ENCODE assay signal across 7 cellular contexts in the genomic region with DNA sequence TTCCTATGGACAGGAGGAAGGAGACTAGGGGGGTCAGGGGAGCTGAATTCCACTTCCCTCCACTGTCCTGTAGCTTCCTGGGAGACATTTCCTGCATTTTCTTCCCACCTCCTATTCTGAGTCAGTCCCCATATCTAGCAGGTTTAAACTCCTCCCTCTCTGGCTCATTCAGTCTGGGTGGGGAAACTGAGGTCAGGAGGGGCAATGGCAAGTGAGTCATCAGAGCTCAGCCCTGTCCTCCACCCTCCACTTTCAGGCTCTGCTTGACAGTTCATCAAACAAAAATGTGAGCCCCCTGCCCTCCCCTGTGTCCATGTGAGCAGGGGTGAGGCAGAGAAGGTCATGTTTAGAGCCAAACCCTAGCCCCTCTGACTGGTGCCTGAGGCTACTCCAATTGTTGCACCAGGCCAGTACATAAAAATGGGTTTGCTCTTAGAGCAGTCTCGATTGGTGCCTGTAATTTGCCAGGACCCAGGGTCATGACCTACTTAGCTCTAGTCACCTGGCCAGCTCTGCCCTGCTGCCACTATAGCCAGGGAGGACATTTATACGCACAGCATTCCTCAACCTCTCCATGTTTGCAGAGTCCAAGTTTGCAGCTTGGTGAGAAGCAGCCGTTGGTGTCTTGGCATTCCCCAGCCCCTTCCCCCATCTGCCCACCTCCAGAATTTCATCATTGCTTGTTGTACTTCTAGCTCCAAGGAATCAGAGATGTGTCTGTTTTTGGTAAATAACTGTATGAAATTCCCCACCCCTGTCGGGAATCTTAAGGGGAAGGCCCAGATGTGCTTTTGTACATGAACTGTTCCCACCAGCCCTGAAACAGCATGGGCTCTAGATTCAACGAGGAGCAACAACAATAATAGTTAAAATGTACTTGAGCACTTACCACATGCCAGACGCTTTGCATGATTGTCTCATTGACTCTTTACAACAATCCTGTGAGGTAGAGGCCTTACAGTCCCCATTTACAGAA.
A peak's percentile ranks its signal among the peaks of the same experiment; 100 is the strongest.
DNase-seq lines count a peak whose midpoint lies in the region; ATAC-seq and TF ChIP-seq lines count a peak whose summit lies in the region.
"Had no signal": no experiment of that assay in that cellular context is flagged by ENCODE, and none has a peak within 500 bp of the region (broad histone marks: within the 10 kb centered on the region; RNA-seq: fewer than 3 reads in every experiment).

No MANE protein-coding gene starts in this region.

- TF ChIP-seq CTCF in OCI-LY1 (IDR thresholded peaks at IDR 0.05; ENCODE audit: low read length) (no peak), fibroblast of pulmonary artery (IDR thresholded peaks at IDR 0.05; ENCODE audit: low read length, missing control alignments) (no peak)

- H3K4me3 Mint-ChIP-seq in stimulated activated memory B cell treated with anti-CD40 and anti-IgM and Interleukin-4, amounts not matched to agents 10 μg/mL and 1 μg/mL and 100 μg/mL, for 72 hours, result no peak overlapping the region
- H3K4me3 Mint-ChIP-seq: endodermal cell had no signal

- no peaks in the 10 kb centered on the region for H3K79me2 ChIP-seq in OCI-LY1 (ENCODE audit: insufficient read depth, low read length)

- H3K4me3 ChIP-seq in OCI-LY1 (ENCODE audit: low read depth, low read length, poor library complexity, severe bottlenecking), result no peak overlapping the region
- no peak overlapping the region for H3K4me3 ChIP-seq in fibroblast of pulmonary artery (replicated peaks; ENCODE audit: low read depth, low read length)

- H3K4me1 Mint-ChIP-seq in stimulated activated memory B cell treated with anti-CD40 and anti-IgM and Interleukin-4, amounts not matched to agents 10 μg/mL and 1 μg/mL and 100 μg/mL, for 72 hours, result peaks cover 32% of the 10 kb centered on the region
- H3K4me1 Mint-ChIP-seq: endodermal cell had no signal

- H3K9me3 ChIP-seq in OCI-LY1 (ENCODE audit: low read length), result no peaks in the 10 kb centered on the region

- no peaks in the 10 kb centered on the region for H3K27me3 ChIP-seq in OCI-LY1 (ENCODE audit: insufficient read depth, low read length)

- no peak overlapping the region for H3K4me2 ChIP-seq in OCI-LY1 (ENCODE audit: low read length)

- H3K9me2 ChIP-seq in OCI-LY1 (ENCODE audit: low read depth, low read length), result no peaks in the 10 kb centered on the region

- peak overlapping the region; percentile 1; the same call in 1 of the 2 replicates for H3K9ac ChIP-seq in OCI-LY1 (ENCODE audit: low read length)

- H3K27ac Mint-ChIP-seq in stimulated activated memory B cell treated with anti-CD40 and anti-IgM and Interleukin-4, amounts not matched to agents 10 μg/mL and 1 μg/mL and 100 μg/mL, for 72 hours, result peak overlapping the region; percentile 95
- H3K27ac Mint-ChIP-seq: endodermal cell had no signal

- no peaks in the 10 kb centered on the region for H3K9me3 Mint-ChIP-seq in stimulated activated memory B cell treated with anti-CD40 and anti-IgM and Interleukin-4, amounts not matched to agents 10 μg/mL and 1 μg/mL and 100 μg/mL, for 72 hours
- H3K9me3 Mint-ChIP-seq: endodermal cell had no signal

- peaks cover 44% of the 10 kb centered on the region for H3K36me3 Mint-ChIP-seq in stimulated activated memory B cell treated with anti-CD40 and anti-IgM and Interleukin-4, amounts not matched to agents 10 μg/mL and 1 μg/mL and 100 μg/mL, for 72 hours

- H3K4me1 ChIP-seq in OCI-LY1 (ENCODE audit: insufficient read depth, low read length, severe bottlenecking), result peaks cover 20% of the 10 kb centered on the region

- H3K27me3 Mint-ChIP-seq in stimulated activated memory B cell treated with anti-CD40 and anti-IgM and Interleukin-4, amounts not matched to agents 10 μg/mL and 1 μg/mL and 100 μg/mL, for 72 hours, result no peaks in the 10 kb centered on the region

- no peak for ATAC-seq in stimulated activated memory B cell treated with anti-CD40 and anti-IgM and Interleukin-4, amounts not matched to agents 10 μg/mL and 1 μg/mL and 100 μg/mL, for 72 hours
- ATAC-seq in GM18870 (IDR thresholded peaks at IDR 0.05; ENCODE audit: unreplicated experiment), result no peak

- H2AFZ ChIP-seq in OCI-LY1 (ENCODE audit: low read length), result no peak overlapping the region

- DNase-seq in fibroblast of pulmonary artery (ENCODE audit: low read depth), result peak; percentile 59
- DNase-seq in SHP77 (lab: John Stamatoyannopoulos, UW), result no peak
- no peak for DNase-seq in inferior parietal cortex (ENCODE audit: extremely low spot score)
- DNase-seq: endodermal cell had no signal

- peak overlapping the region; percentile 83 for H3K27ac ChIP-seq in OCI-LY1 (ENCODE audit: low read depth, low read length, poor library complexity, severe bottlenecking)

- H4K20me1 ChIP-seq in OCI-LY1 (ENCODE audit: insufficient read depth, low read length), result no peaks in the 10 kb centered on the region

- peaks cover 60% of the 10 kb centered on the region for H3K36me3 ChIP-seq in OCI-LY1 (ENCODE audit: insufficient read depth, low read length)

- H3F3A ChIP-seq in OCI-LY1 (ENCODE audit: insufficient read depth, low read length), result no peaks in the 10 kb centered on the region
